16 cellular contexts compared by ENCODE assay signal in genomic region chr5:134116789-134117761, GRCh38. TPM values are rescaled to one million over a fixed set of nuclear protein-coding genes. Genes with fewer than 3 reads are reported as not detected.
DNase-seq lines count a peak whose midpoint lies in the region; ATAC-seq and TF ChIP-seq lines count a peak whose summit lies in the region.
"Had no signal": no experiment of that assay in that cellular context is flagged by ENCODE, and none has a peak within 500 bp of the region (broad histone marks: within the 10 kb centered on the region; RNA-seq: fewer than 3 reads in every experiment).

No MANE protein-coding gene starts in this region.

- H4K20me1 ChIP-seq in PC-9 (ENCODE audit: insufficient read depth), result no peaks in the 10 kb centered on the region

- no peak for ATAC-seq in activated naive CD8-positive, alpha-beta T cell treated with anti-CD3 and anti-CD28 coated beads, Interleukin-2, amount 50 U/mL, for 24 hours
- no peak for ATAC-seq in HG02678 (IDR thresholded peaks at IDR 0.05; ENCODE audit: unreplicated experiment)
- ATAC-seq: right cardiac atrium had no signal

- intact Hi-C loops in Caco-2 (cut with micrococcal nuclease; ENCODE audit: unreplicated experiment), result no loop called here
- intact Hi-C loops in PC-9 (cut with micrococcal nuclease; ENCODE audit: unreplicated experiment), result no loop called here

- no peak overlapping the region for H3K4me2 ChIP-seq in PC-9

- H3K27ac Mint-ChIP-seq in Caco-2 (ENCODE audit: unreplicated experiment) (no peak overlapping the region), nephron (no peak overlapping the region)
- H3K27ac Mint-ChIP-seq in activated naive CD8-positive, alpha-beta T cell treated with anti-CD3 and anti-CD28 coated beads, Interleukin-2, amount 50 U/mL, for 24 hours, result peak overlapping the region; percentile 40

- H3K36me3 ChIP-seq in Caco-2 (ENCODE audit: control insufficient read depth, insufficient read depth, low read length), result no peaks in the 10 kb centered on the region; the same call in 1 of the 2 replicates
- H3K36me3 ChIP-seq in PC-9 (ENCODE audit: low read depth), result no peaks in the 10 kb centered on the region
- H3K36me3 ChIP-seq: BLaER1, transverse colon had no signal

- H3K27me3 ChIP-seq in Caco-2 (replicated peaks; ENCODE audit: control insufficient read depth, insufficient read depth, low read length) (no peaks in the 10 kb centered on the region), PC-9 (ENCODE audit: insufficient read depth, low read depth) (no peaks in the 10 kb centered on the region)
- H3K27me3 ChIP-seq: SJSA1 had no signal

- H3K9me3 ChIP-seq in Caco-2, result no peaks in the 10 kb centered on the region
- H3K9me3 ChIP-seq in PC-9 (ENCODE audit: insufficient read depth, low read depth), result no peaks in the 10 kb centered on the region
- H3K9me3 ChIP-seq: BLaER1, SJSA1, transverse colon had no signal

- TSS peak; percentile 54 for BruUV-seq in Caco-2 (replicated peaks; lab: Mats Ljungman, UMichigan)
- BruUV-seq in PC-9 (replicated peaks; lab: Mats Ljungman, UMichigan), result TSS peak; percentile 27

- H3K4me1 ChIP-seq in Caco-2, result peaks cover 12% of the 10 kb centered on the region
- H3K4me1 ChIP-seq in PC-9 (replicated peaks; ENCODE audit: insufficient read depth), result 0 out of 2 replicates have a peak, but pooled peaks cover 6% of the 10 kb centered on the region

- H3K4me1 Mint-ChIP-seq in Caco-2 (ENCODE audit: low read depth, unreplicated experiment) (peaks cover 6% of the 10 kb centered on the region), nephron (peaks cover 13% of the 10 kb centered on the region)
- H3K4me1 Mint-ChIP-seq in activated naive CD8-positive, alpha-beta T cell treated with anti-CD3 and anti-CD28 coated beads, Interleukin-2, amount 50 U/mL, for 24 hours, result peaks cover 86% of the 10 kb centered on the region

- H3K9me2 ChIP-seq in PC-9 (ENCODE audit: insufficient read depth), result no peaks in the 10 kb centered on the region

- H3K4me3 Mint-ChIP-seq in Caco-2 (ENCODE audit: unreplicated experiment) (no peak overlapping the region), nephron (peak overlapping the region; percentile 52 to 75 (median 62))
- H3K4me3 Mint-ChIP-seq in activated naive CD8-positive, alpha-beta T cell treated with anti-CD3 and anti-CD28 coated beads, Interleukin-2, amount 50 U/mL, for 24 hours, result peak overlapping the region; percentile 72

- POLR2A ChIA-PET in Caco-2 (lab: Charles Lee) (no interaction called here), PC-9 (lab: Charles Lee; ENCODE audit: unreplicated experiment) (no interaction called here)

- no peak overlapping the region for H3K4me3 ChIP-seq in Caco-2 (ENCODE audit: low read depth, low read length)
- no peak overlapping the region for H3K4me3 ChIP-seq in PC-9
- H3K4me3 ChIP-seq: BLaER1 had no signal

- H2AFZ ChIP-seq in PC-9, result no peak overlapping the region

- H3K27me3 Mint-ChIP-seq in Caco-2 (ENCODE audit: insufficient read depth, unreplicated experiment), result no peaks in the 10 kb centered on the region
- peaks cover 3% of the 10 kb centered on the region for H3K27me3 Mint-ChIP-seq in activated naive CD8-positive, alpha-beta T cell treated with anti-CD3 and anti-CD28 coated beads, Interleukin-2, amount 50 U/mL, for 24 hours
- H3K27me3 Mint-ChIP-seq in nephron (ENCODE audit: low read depth), result peaks cover 47% of the 10 kb centered on the region

- TF ChIP-seq CTCF in Caco-2 (IDR thresholded peaks at IDR 0.05; ENCODE audit: insufficient read depth in 1 of 2, low read depth in 1 of 2, low read length in 1 of 2, severe bottlenecking in 1 of 2, unreplicated experiment in 1 of 2) (no peak), PC-9 (conservative IDR thresholded peaks at IDR 0.05) (no peak), nephron (IDR thresholded peaks at IDR 0.05; ENCODE audit: unreplicated experiment in 3 of 3) (no peak)

- H3K79me2 ChIP-seq in PC-9 (ENCODE audit: low read depth), result no peaks in the 10 kb centered on the region

- peaks cover 18% of the 10 kb centered on the region; the same call in 1 of the 2 replicates for H3F3A ChIP-seq in PC-9 (ENCODE audit: insufficient read depth, low read depth)

- peaks cover 7% of the 10 kb centered on the region for H3K36me3 Mint-ChIP-seq in Caco-2 (ENCODE audit: insufficient read depth, unreplicated experiment)
- peaks cover 29% of the 10 kb centered on the region for H3K36me3 Mint-ChIP-seq in activated naive CD8-positive, alpha-beta T cell treated with anti-CD3 and anti-CD28 coated beads, Interleukin-2, amount 50 U/mL, for 24 hours (ENCODE audit: low read depth)
- peaks cover 15% of the 10 kb centered on the region for H3K36me3 Mint-ChIP-seq in nephron (ENCODE audit: low read depth)

- no peak for DNase-seq in Caco-2
- DNase-seq in PC-9, result no peak
- DNase-seq in activated naive CD8-positive, alpha-beta T cell treated with anti-CD3 and anti-CD28 coated beads, Interleukin-2, amount 50 U/mL, for 24 hours, result no peak
- DNase-seq in HUDEP-2 (lab: John Stamatoyannopoulos, UW; ENCODE audit: unreplicated experiment in 76 of 76), result no peak
- no peak for DNase-seq in DMS 273 treated with DMSO at 0.1 percent for 48 hours (lab: John Stamatoyannopoulos, UW)
- DNase-seq in NCI-H187 (lab: John Stamatoyannopoulos, UW), result no peak
- DNase-seq: central memory CD4-positive, alpha-beta T cell; DMS79 treated with DMSO at 0.1 percent for 48 hours; NCI-H1436; stimulated activated CD8-positive, alpha-beta memory T cell treated with anti-CD3 and anti-CD28 coated beads, Interleukin-4, amount 100 ng/mL, for 48 hours; transverse colon had no signal

- CTCF ChIA-PET in Caco-2 (lab: Charles Lee) (no interaction called here), PC-9 (lab: Charles Lee) (no interaction called here)

- H3K9me3 Mint-ChIP-seq in Caco-2 (ENCODE audit: unreplicated experiment) (no peaks in the 10 kb centered on the region), nephron (no peaks in the 10 kb centered on the region)
- no peaks in the 10 kb centered on the region for H3K9me3 Mint-ChIP-seq in activated naive CD8-positive, alpha-beta T cell treated with anti-CD3 and anti-CD28 coated beads, Interleukin-2, amount 50 U/mL, for 24 hours

- no peak overlapping the region for H3K27ac ChIP-seq in PC-9
- H3K27ac ChIP-seq: BLaER1, SJSA1 had no signal

RNA-seq across cellular contexts. Expression of gene TCF7, which starts 2.6 kb away (rescaled TPM):
- total RNA-seq in Caco-2 (2022), result 36.2 and 36.5 TPM in 2 replicates
- 8.9 and 13.0 TPM in 2 replicates for total RNA-seq in PC-9 (2021)

RNA-seq across cellular contexts. Expression of gene SKP1, which starts 59.7 kb away (rescaled TPM):
- total RNA-seq in Caco-2 (2022) (351 and 365 TPM in 2 replicates), PC-9 (2021) (335 and 409 TPM in 2 replicates)
